19 cellular contexts compared by ENCODE assay signal in the genomic region with DNA sequence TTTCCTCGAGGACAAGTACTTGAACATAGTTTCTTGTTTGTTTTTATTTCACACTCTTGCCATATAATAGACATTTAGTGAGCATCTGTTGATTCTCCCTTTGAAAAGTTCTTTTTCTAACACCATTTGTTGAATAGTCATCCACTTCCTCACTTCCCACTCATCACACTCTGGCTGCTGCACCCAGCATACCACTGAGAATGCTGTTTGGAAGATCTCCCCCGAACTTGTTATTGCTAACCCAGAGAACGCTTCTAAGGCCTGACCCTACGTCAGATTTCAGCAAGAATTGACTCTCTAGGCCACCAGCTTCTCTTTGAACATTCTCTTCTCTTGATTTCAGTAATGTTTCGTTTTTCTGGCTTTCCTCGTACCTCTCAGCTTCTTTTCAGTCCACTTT.
DNase-seq lines count a peak whose midpoint lies in the region; ATAC-seq and TF ChIP-seq lines count a peak whose summit lies in the region.
"Had no signal": no experiment of that assay in that cellular context is flagged by ENCODE, and none has a peak within 500 bp of the region (broad histone marks: within the 10 kb centered on the region; RNA-seq: fewer than 3 reads in every experiment).

No MANE protein-coding gene starts in this region.

- H3K27ac ChIP-seq in vagina (no peak overlapping the region), testis (no peak overlapping the region)

- peak; percentile 19; the same call in 1 of the 3 replicates for ATAC-seq in SK-N-SH treated with all-trans-retinoic acid at 6 μM for 48 hours
- ATAC-seq in HG02763 (IDR thresholded peaks at IDR 0.05; ENCODE audit: unreplicated experiment), result no peak
- ATAC-seq: GM23338, HCT116, K562 had no signal

- DNase-seq in ELR (ENCODE audit: low read depth) (peak; percentile 22), fibroblast of mammary gland (ENCODE audit: low read depth) (peak; percentile 19), glomerular visceral epithelial cell (ENCODE audit: extremely low spot score) (no peak), vagina (ENCODE audit: extremely low spot score in 2 of 2) (no peak), testis (no peak)
- DNase-seq: CD4-positive, alpha-beta T cell; DMS153; NCI-H187; NCI-H2107; NCI-H2227 treated with DMSO at 0.1 percent for 48 hours; NCI-H510A treated with DMSO at 0.1 percent for 48 hours; NCI-H774; OCI-M1; Right ventricle myocardium superior had no signal

- H3K36me3 ChIP-seq in vagina, result no peaks in the 10 kb centered on the region
- H3K36me3 ChIP-seq in testis (ENCODE audit: low read depth, missing control alignments), result no peaks in the 10 kb centered on the region

- H3K27me3 ChIP-seq in vagina, result no peaks in the 10 kb centered on the region
- H3K27me3 ChIP-seq in testis, result no peaks in the 10 kb centered on the region

- intact Hi-C loops in vagina (cut with DNase I) (no loop called here), testis (cut with DNase I; ENCODE audit: low total_unique reads) (no loop called here)

- H3K4me3 ChIP-seq in fibroblast of mammary gland (ENCODE audit: control insufficient read depth, low read depth, low read length) (no peak overlapping the region), vagina (no peak overlapping the region), testis (no peak overlapping the region)
- H3K4me3 ChIP-seq: GM23338, K562 had no signal

- WGBS in testis, 2 donors, result 81 to 84% methylated on average over 6 of the region's 6 CpGs

- TF ChIP-seq CTCF in fibroblast of mammary gland (conservative IDR thresholded peaks at IDR 0.05; ENCODE audit: control insufficient read depth, insufficient read depth, low read depth, low read length) (no peak), vagina (IDR thresholded peaks at IDR 0.05) (no peak), testis (IDR thresholded peaks at IDR 0.05) (no peak)

- no peak for TF ChIP-seq POLR2A in vagina (IDR thresholded peaks at IDR 0.05)
- no peak for TF ChIP-seq POLR2A in testis (IDR thresholded peaks at IDR 0.05)

- H3K4me1 ChIP-seq in vagina (no peaks in the 10 kb centered on the region), testis (no peaks in the 10 kb centered on the region)

- no peaks in the 10 kb centered on the region for H3K9me3 ChIP-seq in vagina
- no peaks in the 10 kb centered on the region for H3K9me3 ChIP-seq in testis

TF ChIP-seq in SK-N-SH treated with all-trans-retinoic acid at 6 μM for 48 hours, 23 proteins besides CTCF, POLR2A, EP300 and RAD21:
- TF ChIP-seq ESRRG (CRISPR knock-in tag; IDR thresholded peaks at IDR 0.05) (no peak), SNAI2 (CRISPR knock-in tag; IDR thresholded peaks at IDR 0.05) (no peak), GLIS3 (CRISPR knock-in tag; IDR thresholded peaks at IDR 0.05) (no peak), OSR1 (CRISPR knock-in tag; IDR thresholded peaks at IDR 0.05) (no peak), RARB (CRISPR knock-in tag; IDR thresholded peaks at IDR 0.05) (no peak), TCF4 (CRISPR knock-in tag; IDR thresholded peaks at IDR 0.05; ENCODE audit: borderline replicate concordance) (no peak), ZFP30 (CRISPR knock-in tag; IDR thresholded peaks at IDR 0.05) (no peak), ZC3H10 (CRISPR knock-in tag; IDR thresholded peaks at IDR 0.05) (no peak), ZNF8 (CRISPR knock-in tag; IDR thresholded peaks at IDR 0.05) (no peak), ZNF565 (CRISPR knock-in tag; conservative IDR thresholded peaks at IDR 0.05; ENCODE audit: low read depth) (no peak), ISL1 (CRISPR knock-in tag; IDR thresholded peaks at IDR 0.05) (no peak), TOX (CRISPR knock-in tag; IDR thresholded peaks at IDR 0.05; ENCODE audit: borderline replicate concordance) (no peak)
- TF ChIP-seq, protein P1, sequence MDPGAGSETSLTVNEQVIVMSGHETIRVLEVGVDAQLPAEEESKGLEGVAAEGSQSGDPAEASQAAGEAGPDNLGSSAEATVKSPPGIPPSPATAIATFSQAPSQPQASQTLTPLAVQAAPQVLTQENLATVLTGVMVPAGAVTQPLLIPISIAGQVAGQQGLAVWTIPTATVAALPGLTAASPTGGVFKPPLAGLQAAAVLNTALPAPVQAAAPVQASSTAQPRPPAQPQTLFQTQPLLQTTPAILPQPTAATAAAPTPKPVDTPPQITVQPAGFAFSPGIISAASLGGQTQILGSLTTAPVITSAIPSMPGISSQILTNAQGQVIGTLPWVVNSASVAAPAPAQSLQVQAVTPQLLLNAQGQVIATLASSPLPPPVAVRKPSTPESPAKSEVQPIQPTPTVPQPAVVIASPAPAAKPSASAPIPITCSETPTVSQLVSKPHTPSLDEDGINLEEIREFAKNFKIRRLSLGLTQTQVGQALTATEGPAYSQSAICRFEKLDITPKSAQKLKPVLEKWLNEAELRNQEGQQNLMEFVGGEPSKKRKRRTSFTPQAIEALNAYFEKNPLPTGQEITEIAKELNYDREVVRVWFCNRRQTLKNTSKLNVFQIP (CRISPR knock-in tag; IDR thresholded peaks at IDR 0.05; ENCODE audit: borderline replicate concordance, low read depth), result no peak
- TF ChIP-seq, protein P2, sequence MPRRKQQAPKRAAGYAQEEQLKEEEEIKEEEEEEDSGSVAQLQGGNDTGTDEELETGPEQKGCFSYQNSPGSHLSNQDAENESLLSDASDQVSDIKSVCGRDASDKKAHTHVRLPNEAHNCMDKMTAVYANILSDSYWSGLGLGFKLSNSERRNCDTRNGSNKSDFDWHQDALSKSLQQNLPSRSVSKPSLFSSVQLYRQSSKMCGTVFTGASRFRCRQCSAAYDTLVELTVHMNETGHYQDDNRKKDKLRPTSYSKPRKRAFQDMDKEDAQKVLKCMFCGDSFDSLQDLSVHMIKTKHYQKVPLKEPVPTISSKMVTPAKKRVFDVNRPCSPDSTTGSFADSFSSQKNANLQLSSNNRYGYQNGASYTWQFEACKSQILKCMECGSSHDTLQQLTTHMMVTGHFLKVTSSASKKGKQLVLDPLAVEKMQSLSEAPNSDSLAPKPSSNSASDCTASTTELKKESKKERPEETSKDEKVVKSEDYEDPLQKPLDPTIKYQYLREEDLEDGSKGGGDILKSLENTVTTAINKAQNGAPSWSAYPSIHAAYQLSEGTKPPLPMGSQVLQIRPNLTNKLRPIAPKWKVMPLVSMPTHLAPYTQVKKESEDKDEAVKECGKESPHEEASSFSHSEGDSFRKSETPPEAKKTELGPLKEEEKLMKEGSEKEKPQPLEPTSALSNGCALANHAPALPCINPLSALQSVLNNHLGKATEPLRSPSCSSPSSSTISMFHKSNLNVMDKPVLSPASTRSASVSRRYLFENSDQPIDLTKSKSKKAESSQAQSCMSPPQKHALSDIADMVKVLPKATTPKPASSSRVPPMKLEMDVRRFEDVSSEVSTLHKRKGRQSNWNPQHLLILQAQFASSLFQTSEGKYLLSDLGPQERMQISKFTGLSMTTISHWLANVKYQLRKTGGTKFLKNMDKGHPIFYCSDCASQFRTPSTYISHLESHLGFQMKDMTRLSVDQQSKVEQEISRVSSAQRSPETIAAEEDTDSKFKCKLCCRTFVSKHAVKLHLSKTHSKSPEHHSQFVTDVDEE (CRISPR knock-in tag; IDR thresholded peaks at IDR 0.05), result no peak
- TF ChIP-seq, protein P3, sequence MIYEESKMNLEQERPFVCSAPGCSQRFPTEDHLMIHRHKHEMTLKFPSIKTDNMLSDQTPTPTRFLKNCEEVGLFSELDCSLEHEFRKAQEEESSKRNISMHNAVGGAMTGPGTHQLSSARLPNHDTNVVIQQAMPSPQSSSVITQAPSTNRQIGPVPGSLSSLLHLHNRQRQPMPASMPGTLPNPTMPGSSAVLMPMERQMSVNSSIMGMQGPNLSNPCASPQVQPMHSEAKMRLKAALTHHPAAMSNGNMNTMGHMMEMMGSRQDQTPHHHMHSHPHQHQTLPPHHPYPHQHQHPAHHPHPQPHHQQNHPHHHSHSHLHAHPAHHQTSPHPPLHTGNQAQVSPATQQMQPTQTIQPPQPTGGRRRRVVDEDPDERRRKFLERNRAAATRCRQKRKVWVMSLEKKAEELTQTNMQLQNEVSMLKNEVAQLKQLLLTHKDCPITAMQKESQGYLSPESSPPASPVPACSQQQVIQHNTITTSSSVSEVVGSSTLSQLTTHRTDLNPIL (CRISPR knock-in tag; IDR thresholded peaks at IDR 0.05; ENCODE audit: low read depth), result no peak
- TF ChIP-seq, protein P4, sequence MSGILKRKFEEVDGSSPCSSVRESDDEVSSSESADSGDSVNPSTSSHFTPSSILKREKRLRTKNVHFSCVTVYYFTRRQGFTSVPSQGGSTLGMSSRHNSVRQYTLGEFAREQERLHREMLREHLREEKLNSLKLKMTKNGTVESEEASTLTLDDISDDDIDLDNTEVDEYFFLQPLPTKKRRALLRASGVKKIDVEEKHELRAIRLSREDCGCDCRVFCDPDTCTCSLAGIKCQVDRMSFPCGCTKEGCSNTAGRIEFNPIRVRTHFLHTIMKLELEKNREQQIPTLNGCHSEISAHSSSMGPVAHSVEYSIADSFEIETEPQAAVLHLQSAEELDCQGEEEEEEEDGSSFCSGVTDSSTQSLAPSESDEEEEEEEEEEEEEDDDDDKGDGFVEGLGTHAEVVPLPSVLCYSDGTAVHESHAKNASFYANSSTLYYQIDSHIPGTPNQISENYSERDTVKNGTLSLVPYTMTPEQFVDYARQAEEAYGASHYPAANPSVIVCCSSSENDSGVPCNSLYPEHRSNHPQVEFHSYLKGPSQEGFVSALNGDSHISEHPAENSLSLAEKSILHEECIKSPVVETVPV (CRISPR knock-in tag; IDR thresholded peaks at IDR 0.05), result no peak
- TF ChIP-seq, protein P5, sequence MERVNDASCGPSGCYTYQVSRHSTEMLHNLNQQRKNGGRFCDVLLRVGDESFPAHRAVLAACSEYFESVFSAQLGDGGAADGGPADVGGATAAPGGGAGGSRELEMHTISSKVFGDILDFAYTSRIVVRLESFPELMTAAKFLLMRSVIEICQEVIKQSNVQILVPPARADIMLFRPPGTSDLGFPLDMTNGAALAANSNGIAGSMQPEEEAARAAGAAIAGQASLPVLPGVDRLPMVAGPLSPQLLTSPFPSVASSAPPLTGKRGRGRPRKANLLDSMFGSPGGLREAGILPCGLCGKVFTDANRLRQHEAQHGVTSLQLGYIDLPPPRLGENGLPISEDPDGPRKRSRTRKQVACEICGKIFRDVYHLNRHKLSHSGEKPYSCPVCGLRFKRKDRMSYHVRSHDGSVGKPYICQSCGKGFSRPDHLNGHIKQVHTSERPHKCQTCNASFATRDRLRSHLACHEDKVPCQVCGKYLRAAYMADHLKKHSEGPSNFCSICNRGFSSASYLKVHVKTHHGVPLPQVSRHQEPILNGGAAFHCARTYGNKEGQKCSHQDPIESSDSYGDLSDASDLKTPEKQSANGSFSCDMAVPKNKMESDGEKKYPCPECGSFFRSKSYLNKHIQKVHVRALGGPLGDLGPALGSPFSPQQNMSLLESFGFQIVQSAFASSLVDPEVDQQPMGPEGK (CRISPR knock-in tag; IDR thresholded peaks at IDR 0.05; ENCODE audit: borderline replicate concordance), result no peak
TF ChIP-seq in SK-N-SH treated with all-trans-retinoic acid at 6 μM for 48 hours: peak in this region for 0.

Comparison
In these comparisons a context has a peak if more than half of its experiments do, and no peak if none do; other contexts are left out.
1. DNase-seq: peak in ELR (single experiment) and fibroblast of mammary gland (single experiment); none in glomerular visceral epithelial cell (single experiment), vagina (0 of 2) and testis (single experiment).